In genomic region chr5:124981901-124982300, GRCh38 we compare ENCODE assay signal across 14 cellular contexts.
DNase-seq lines count a peak whose midpoint lies in the region; ATAC-seq and TF ChIP-seq lines count a peak whose summit lies in the region.
"Had no signal": no experiment of that assay in that cellular context is flagged by ENCODE, and none has a peak within 500 bp of the region (broad histone marks: within the 10 kb centered on the region; RNA-seq: fewer than 3 reads in every experiment).

No MANE protein-coding gene starts in this region.

- H4K20me1 ChIP-seq in OCI-LY1 (ENCODE audit: insufficient read depth, low read length), result no peaks in the 10 kb centered on the region

- peaks cover 69% of the 10 kb centered on the region for H3K4me1 ChIP-seq in OCI-LY1 (ENCODE audit: insufficient read depth, low read length, severe bottlenecking)
- H3K4me1 ChIP-seq in right cardiac atrium (ENCODE audit: control insufficient read depth, insufficient read depth, low read length), result no peaks in the 10 kb centered on the region
- H3K4me1 ChIP-seq: ascending aorta, prostate gland had no signal

- H3K4me1 Mint-ChIP-seq in nephron progenitor cell, result peaks cover 43% of the 10 kb centered on the region

- no peak overlapping the region for H3K4me3 Mint-ChIP-seq in nephron progenitor cell
- H3K4me3 Mint-ChIP-seq: T-helper 1 cell treated with Interleukin-12 subunit alpha and Interleukin-12 subunit beta and Interleukin-4 antibody, amounts not matched to agents 30 μg/mL and 1 μg/mL, for 36 hours had no signal

- 0 out of 2 replicates have a peak, but pooled peaks cover 4% of the 10 kb centered on the region for H3F3A ChIP-seq in OCI-LY1 (ENCODE audit: insufficient read depth, low read length)

- H3K4me2 ChIP-seq in OCI-LY1 (ENCODE audit: low read length), result no peak overlapping the region

- H3K4me3 ChIP-seq in OCI-LY1 (ENCODE audit: low read depth, low read length, poor library complexity, severe bottlenecking), result no peak overlapping the region
- H3K4me3 ChIP-seq in right cardiac atrium (ENCODE audit: low read length), result no peak overlapping the region
- H3K4me3 ChIP-seq: ascending aorta, prostate gland had no signal

- intact Hi-C loops in right cardiac atrium (cut with DNase I), result no loop called here

- no peak overlapping the region for H2AFZ ChIP-seq in OCI-LY1 (ENCODE audit: low read length)

- H3K36me3 ChIP-seq in OCI-LY1 (ENCODE audit: insufficient read depth, low read length), result no peaks in the 10 kb centered on the region
- H3K36me3 ChIP-seq: ascending aorta, prostate gland had no signal

- H3K27me3 ChIP-seq in OCI-LY1 (ENCODE audit: insufficient read depth, low read length) (no peaks in the 10 kb centered on the region), right cardiac atrium (ENCODE audit: control insufficient read depth, insufficient read depth) (no peaks in the 10 kb centered on the region)
- H3K27me3 ChIP-seq: ascending aorta had no signal

- peaks cover 7% of the 10 kb centered on the region; the same call in 1 of the 2 replicates for H3K9me3 ChIP-seq in OCI-LY1 (ENCODE audit: low read length)
- no peaks in the 10 kb centered on the region for H3K9me3 ChIP-seq in right cardiac atrium (ENCODE audit: control insufficient read depth, low read length)
- H3K9me3 ChIP-seq: ascending aorta, prostate gland had no signal

- no peaks in the 10 kb centered on the region for H3K9me2 ChIP-seq in OCI-LY1 (ENCODE audit: low read depth, low read length)

- H3K9ac ChIP-seq in OCI-LY1 (ENCODE audit: low read length), result peak overlapping the region; percentile 47; the same call in 1 of the 2 replicates

- peaks cover 58% of the 10 kb centered on the region for H3K9me3 Mint-ChIP-seq in nephron progenitor cell

- H3K27ac ChIP-seq in OCI-LY1 (ENCODE audit: low read depth, low read length, poor library complexity, severe bottlenecking) (peak overlapping the region; percentile 99), right cardiac atrium (ENCODE audit: low read length) (no peak overlapping the region)
- H3K27ac ChIP-seq: ascending aorta, prostate gland had no signal

- peak; percentile 42 for ATAC-seq in esophagus mucosa
- ATAC-seq in right cardiac atrium, result no peak

- peaks cover 55% of the 10 kb centered on the region for H3K36me3 Mint-ChIP-seq in nephron progenitor cell (ENCODE audit: low read depth)

- no peaks in the 10 kb centered on the region for H3K79me2 ChIP-seq in OCI-LY1 (ENCODE audit: insufficient read depth, low read length)

- TF ChIP-seq CTCF in OCI-LY1 (IDR thresholded peaks at IDR 0.05; ENCODE audit: low read length), result no peak
- no peak for TF ChIP-seq CTCF in nephron progenitor cell (IDR thresholded peaks at IDR 0.05)

- peak overlapping the region; percentile 81 for H3K27ac Mint-ChIP-seq in nephron progenitor cell
- H3K27ac Mint-ChIP-seq: T-helper 1 cell treated with Interleukin-12 subunit alpha and Interleukin-12 subunit beta and Interleukin-4 antibody, amounts not matched to agents 30 μg/mL and 1 μg/mL, for 36 hours had no signal

- DNase-seq in DMS53 (lab: John Stamatoyannopoulos, UW) (peak; percentile 82), nephron progenitor cell (no peak), H4 (ENCODE audit: low spot score) (no peak), OCI-M1 (lab: John Stamatoyannopoulos, UW) (no peak), right cardiac atrium (no peak), hepatic stellate cell (ENCODE audit: low spot score) (no peak)
- DNase-seq: activated CD4-positive, CD25-positive, alpha-beta regulatory T cell treated with anti-CD3 and anti-CD28 coated beads, Interleukin-2, amount 50 U/mL, for 72 hours; NCI-H2029 treated with DMSO at 0.1 percent for 48 hours; NCI-H526 had no signal

- H3K27me3 Mint-ChIP-seq in nephron progenitor cell (ENCODE audit: low read depth, poor library complexity), result peaks cover 9% of the 10 kb centered on the region

- WGBS in right cardiac atrium, result 77% methylated on average over 4 of the region's 4 CpGs
